In genomic region chr12:90593596-90594290, GRCh38 we compare ENCODE assay signal across 24 cellular contexts.
"Had no signal": no experiment of that assay in that cellular context is flagged by ENCODE, and none has a peak within 500 bp of the region (broad histone marks: within the 10 kb centered on the region; RNA-seq: fewer than 3 reads in every experiment).

No MANE protein-coding gene starts in this region.

- H3K4me1 ChIP-seq: colonic mucosa, left lung, lower lobe of right lung, pancreas, prostate gland had no signal

- H3K27me3 ChIP-seq: colonic mucosa, left lung, pancreas had no signal

- H3K4me3 ChIP-seq: colonic mucosa, left lung, lower lobe of right lung, pancreas, prostate gland, thoracic aorta had no signal

- H3K36me3 ChIP-seq: colonic mucosa, left lung, lower lobe of right lung, pancreas, prostate gland, thoracic aorta had no signal

- ATAC-seq: activated CD8-positive, alpha-beta T cell treated with anti-CD3 and anti-CD28 coated beads for 36 hours; activated naive CD8-positive, alpha-beta T cell treated with anti-CD3 and anti-CD28 coated beads, Interleukin-2, amount 50 U/mL, for 24 hours; left lung; lower lobe of right lung; naive thymus-derived CD8-positive, alpha-beta T cell; pancreas; sciatic nerve; stimulated activated effector memory CD8-positive, alpha-beta T cell treated with anti-CD3 and anti-CD28 coated beads, Interleukin-12 subunit alpha, Interleukin-12 subunit beta, amount 100 ng/mL, for 72 hours had no signal

- DNase-seq: activated B cell treated with CpG ODN at 0.5 μM for 24 hours; activated CD4-positive, alpha-beta T cell treated with anti-CD3 and anti-CD28 coated beads, Interleukin-2, amount 50 U/mL, for 1 hour; activated CD8-positive, alpha-beta T cell treated with anti-CD3 and anti-CD28 coated beads for 36 hours; activated naive CD8-positive, alpha-beta T cell treated with anti-CD3 and anti-CD28 coated beads, Interleukin-2, amount 50 U/mL, for 24 hours; activated T-cell treated with anti-CD3 and anti-CD28 coated beads, Interleukin-2, amount 50 U/mL, for 48 hours; anterior cingulate cortex; colonic mucosa; effector CD8-positive, alpha-beta T cell; erythroblast; left lung; lower lobe of right lung; mesenchymal stem cell; naive thymus-derived CD8-positive, alpha-beta T cell; nucleus accumbens; pancreas; retina; small intestine; stimulated activated CD4-positive, alpha-beta T cell treated with anti-CD3 and anti-CD28 coated beads, Interleukin-4, amount 100 ng/mL, for 24 hours had no signal

- FAIRE-seq: islet of Langerhans, pancreas, urothelium cell line had no signal

- H3K27ac ChIP-seq: colonic mucosa, left lung, lower lobe of right lung, pancreas, prostate gland, thoracic aorta had no signal

- H3K9me3 ChIP-seq: colonic mucosa, left lung, lower lobe of right lung, pancreas, prostate gland, thoracic aorta had no signal
